In genomic region chr18:8616026-8616401, GRCh38 we compare ENCODE assay signal across 12 cellular contexts. TPM values are rescaled to one million over a fixed set of nuclear protein-coding genes. Genes with fewer than 3 reads are reported as not detected.
A peak's percentile ranks its signal among the peaks of the same experiment; 100 is the strongest.
DNase-seq lines count a peak whose midpoint lies in the region; ATAC-seq, FAIRE-seq and TF ChIP-seq lines count a peak whose summit lies in the region.
"Had no signal": no experiment of that assay in that cellular context is flagged by ENCODE, and none has a peak within 500 bp of the region (broad histone marks: within the 10 kb centered on the region; RNA-seq: fewer than 3 reads in every experiment).

No MANE protein-coding gene starts in this region.

- in situ Hi-C loops in K562 (cut with MboI), result no loop called here

- no peak for TF ChIP-seq EP300 in K562 (IDR thresholded peaks at IDR 0.05; ENCODE audit: low read length)

- peaks cover 12% of the 10 kb centered on the region; the same call in 1 of the 2 replicates for H4K20me1 ChIP-seq in K562 (replicated peaks; ENCODE audit: control insufficient read depth, insufficient read depth, low read length)

- no peak overlapping the region for H2BK120ac ChIP-seq in mesendoderm (ENCODE audit: low read depth, low read length)

- no peak for TF ChIP-seq RAD21 in K562 (CRISPR knock-in tag; conservative IDR thresholded peaks at IDR 0.05 in 1 of 2, IDR thresholded peaks at IDR 0.05 in 1 of 2)

- H3K9ac ChIP-seq in K562 (ENCODE audit: insufficient read depth in 1 of 2, low read depth in 2 of 2, low read length in 2 of 2) (no peak overlapping the region), mesendoderm (ENCODE audit: low read length) (no peak overlapping the region)

- POLR2A ChIA-PET in A673 (lab: Charles Lee; ENCODE audit: low non-redundant PET), result no interaction called here
- POLR2A ChIA-PET in K562 (lab: Yijun Ruan, JAX), result interaction anchor here (1.5 to 2.2 kb wide), 2 partner anchors 9 to 16 kb away, joined by 5 to 8 read pairs; no protein-coding TSS in a partner anchor

- H2AFZ ChIP-seq in K562 (ENCODE audit: low read depth, low read length), result no peak overlapping the region

- H3K18ac ChIP-seq in mesendoderm (ENCODE audit: low read length), result no peak overlapping the region

- H3K36me3 ChIP-seq in A673 (ENCODE audit: insufficient read depth, low read length, poor library complexity, severe bottlenecking) (no peaks in the 10 kb centered on the region), K562 (ENCODE audit: control insufficient read depth, insufficient read depth, low read length) (peaks cover 28% of the 10 kb centered on the region), mesendoderm (ENCODE audit: control insufficient read depth, insufficient read depth, low read length) (no peaks in the 10 kb centered on the region)

- BruUV-seq in A673 (replicated peaks; lab: Mats Ljungman, UMichigan) (no TSS peak), K562 (replicated peaks; lab: Mats Ljungman, UMichigan) (no TSS peak)

- 86% methylated on average over 4 of the region's 4 CpGs for WGBS in K562 (ENCODE audit: insufficient coverage, low coverage, missing lambda C conversion rate)
- no CpG with 5 or more reads among the region's 4 CpGs for WGBS in mesendoderm (ENCODE audit: extremely low coverage, insufficient coverage, low lambda C conversion rate)

- peaks cover 8% of the 10 kb centered on the region for H3K79me1 ChIP-seq in mesendoderm (ENCODE audit: low read length)

- intact Hi-C loops in A673 (cut with micrococcal nuclease; ENCODE audit: unreplicated experiment), result no loop called here
- intact Hi-C loops in K562 (cut with micrococcal nuclease), result no loop called here

- no peak overlapping the region for H2BK15ac ChIP-seq in mesendoderm (replicated peaks; ENCODE audit: low read depth)

- H3K4me3 ChIP-seq in A673 (ENCODE audit: low read depth, low read length, poor library complexity, severe bottlenecking), result no peak overlapping the region
- H3K4me3 ChIP-seq in HFF-Myc (replicated peaks; ENCODE audit: low read depth, low read length), result peak overlapping the region; percentile 0; the same call in 1 of the 2 replicates
- no peak overlapping the region for H3K4me3 ChIP-seq in K562
- H3K4me3 ChIP-seq in mesendoderm (ENCODE audit: low read length), result no peak overlapping the region

- no peak overlapping the region for H3K23ac ChIP-seq in mesendoderm (ENCODE audit: low read length)

- TF ChIP-seq CTCF in A673 (conservative IDR thresholded peaks at IDR 0.05; ENCODE audit: low read depth, low read length) (no peak), HFF-Myc (IDR thresholded peaks at IDR 0.05; ENCODE audit: low read depth, low read length, missing control alignments) (no peak), K562 (IDR thresholded peaks at IDR 0.05 in 2 of 3, conservative IDR thresholded peaks at IDR 0.05 in 1 of 3; ENCODE audit: insufficient read depth in 2 of 3, low read depth in 1 of 3, low read length in 3 of 3) (no peak), omental fat pad (IDR thresholded peaks at IDR 0.05) (no peak)

- ATAC-seq in K562, result no peak
- ATAC-seq in HG02870 (IDR thresholded peaks at IDR 0.05; ENCODE audit: unreplicated experiment), result no peak
- no peak for ATAC-seq in omental fat pad (ENCODE audit: low FRiP score)
- ATAC-seq: CD8-positive, alpha-beta T cell had no signal

- H3K9me1 ChIP-seq in K562 (ENCODE audit: control insufficient read depth, insufficient read depth, low read length), result no peaks in the 10 kb centered on the region

- H3K27me3 ChIP-seq in A673 (replicated peaks; ENCODE audit: insufficient read depth, low read depth, low read length, poor library complexity) (no peaks in the 10 kb centered on the region), K562 (ENCODE audit: control insufficient read depth in 2 of 2, insufficient read depth in 2 of 2, low read length in 2 of 2) (no peaks in the 10 kb centered on the region), mesendoderm (ENCODE audit: insufficient read depth, low read length, poor library complexity) (no peaks in the 10 kb centered on the region)

- no peak overlapping the region for H4K8ac ChIP-seq in mesendoderm (ENCODE audit: low read depth, low read length)

- H2BK5ac ChIP-seq in mesendoderm (ENCODE audit: low read length), result no peak overlapping the region

- TF ChIP-seq POLR2A in K562 (conservative IDR thresholded peaks at IDR 0.05), result no peak

- H3K9me3 ChIP-seq in A673 (ENCODE audit: low read depth, low read length, poor library complexity, severe bottlenecking), result no peaks in the 10 kb centered on the region
- no peaks in the 10 kb centered on the region for H3K9me3 ChIP-seq in K562 (replicated peaks; ENCODE audit: control insufficient read depth, insufficient read depth, low read depth, low read length)

- FAIRE-seq in K562 (lab: Jason Lieb, UNC), result peak; percentile 11
- FAIRE-seq: urothelium cell line had no signal

- peak overlapping the region; percentile 80 for H3K27ac ChIP-seq in A673 (ENCODE audit: low read depth, low read length, poor library complexity, severe bottlenecking)
- peak overlapping the region; percentile 21; the same call in 2 of the 3 replicates for H3K27ac ChIP-seq in K562 (ENCODE audit: extremely low read depth, low read depth, low read length)
- no peak overlapping the region for H3K27ac ChIP-seq in mesendoderm (ENCODE audit: low read depth, low read length)

- DNase-seq in A673 (ENCODE audit: low spot score) (no peak), HFF-Myc (ENCODE audit: extremely low read depth, low read depth) (no peak), K562 (ENCODE audit: extremely low read depth in 1 of 4, low spot score in 3 of 4) (no peak), mesendoderm (no peak), putamen (ENCODE audit: low spot score) (no peak), omental fat pad (ENCODE audit: low spot score) (no peak)
- no peak for DNase-seq in activated effector memory CD4-positive, alpha-beta T cell treated with Interleukin-2 at 50 U/mL for 16 hours
- DNase-seq: activated CD4-positive, alpha-beta T cell treated with anti-CD3 and anti-CD28 coated beads for 48 hours; CD8-positive, alpha-beta T cell; effector CD8-positive, alpha-beta T cell had no signal

- H4K5ac ChIP-seq in mesendoderm (ENCODE audit: low read length), result no peak overlapping the region

- H3K56ac ChIP-seq in mesendoderm (ENCODE audit: low read length), result peak overlapping the region; percentile 26

- no peak overlapping the region for H3K4ac ChIP-seq in mesendoderm (ENCODE audit: low read depth, low read length)

- H3K4me1 ChIP-seq in A673 (ENCODE audit: insufficient read depth, low read length, poor library complexity, severe bottlenecking) (peaks cover 26% of the 10 kb centered on the region), K562 (replicated peaks in 1 of 2; ENCODE audit: control insufficient read depth in 2 of 2, insufficient read depth in 2 of 2, low read length in 2 of 2) (peaks cover 8 to 22% of the 10 kb centered on the region in 2 experiments), mesendoderm (ENCODE audit: control insufficient read depth, low read depth, low read length) (peaks cover 15% of the 10 kb centered on the region)

- peaks cover 95% of the 10 kb centered on the region for H3K79me2 ChIP-seq in K562 (ENCODE audit: control insufficient read depth, insufficient read depth, low read length)
- peaks cover 86% of the 10 kb centered on the region for H3K79me2 ChIP-seq in mesendoderm (ENCODE audit: control insufficient read depth, insufficient read depth, low read length)

- H2AK5ac ChIP-seq in mesendoderm (ENCODE audit: low read length), result no peak overlapping the region

- H3K4me2 ChIP-seq in K562 (ENCODE audit: insufficient read depth, low read length), result no peak overlapping the region
- no peak overlapping the region for H3K4me2 ChIP-seq in mesendoderm (ENCODE audit: low read length)

- CTCF ChIA-PET in A673 (lab: Charles Lee), result no interaction called here
- CTCF ChIA-PET in K562 (lab: Yijun Ruan, JAX; ENCODE audit: low intra/inter-chr PET ratio), result no interaction called here

TF ChIP-seq in K562, 482 proteins besides CTCF, POLR2A, EP300 and RAD21 (continues in another document):
- TF ChIP-seq, protein P1, sequence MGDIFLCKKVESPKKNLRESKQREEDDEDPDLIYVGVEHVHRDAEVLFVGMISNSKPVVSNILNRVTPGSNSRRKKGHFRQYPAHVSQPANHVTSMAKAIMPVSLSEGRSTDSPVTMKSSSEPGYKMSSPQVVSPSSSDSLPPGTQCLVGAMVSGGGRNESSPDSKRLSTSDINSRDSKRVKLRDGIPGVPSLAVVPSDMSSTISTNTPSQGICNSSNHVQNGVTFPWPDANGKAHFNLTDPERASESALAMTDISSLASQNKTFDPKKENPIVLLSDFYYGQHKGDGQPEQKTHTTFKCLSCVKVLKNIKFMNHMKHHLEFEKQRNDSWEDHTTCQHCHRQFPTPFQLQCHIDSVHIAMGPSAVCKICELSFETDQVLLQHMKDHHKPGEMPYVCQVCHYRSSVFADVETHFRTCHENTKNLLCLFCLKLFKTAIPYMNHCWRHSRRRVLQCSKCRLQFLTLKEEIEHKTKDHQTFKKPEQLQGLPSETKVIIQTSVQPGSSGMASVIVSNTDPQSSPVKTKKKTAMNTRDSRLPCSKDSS (IDR thresholded peaks at IDR 0.05; ENCODE audit: low read depth, partially characterized antibody), result no peak

RNA-seq across cellular contexts. Expression of gene RAB12, which starts 6.8 kb away (rescaled TPM):
- total RNA-seq in A673 (2021) (34.7 and 35.1 TPM in 2 replicates), K562 (2014; rRNA removed) (17.3 and 23.4 TPM in 2 replicates), K562 (2014; rRNA removed; fragmentation: Illumina TruSeq; extraction: Trizol) (21.6 and 24.3 TPM in 2 replicates), K562 (2015; rRNA removed; fragmentation: Illumina TruSeq; extraction: Trizol) (20.7 and 21.0 TPM in 2 replicates), K562 (2021) (16.9 and 18.8 TPM in 2 replicates), omental fat pad (10 to 100 TPM; 32.4 to 74.7 (median 41.3) TPM)
- 17.8 and 67.8 TPM in 2 replicates for total RNA-seq in K562 (2011; cell fraction: chromatin; rRNA removed; ENCODE audit: low replicate concordance)
- total RNA-seq in K562 (2011; cell fraction: nucleolus; rRNA removed), result 6.0 and 9.2 TPM in 2 replicates
- 23.1 and 25.1 TPM in 2 replicates for total RNA-seq in K562 (2011; cell fraction: nucleoplasm; rRNA removed)
- polyA plus RNA-seq in K562 (2011; rRNA removed) (15.6 and 19.3 TPM in 2 replicates), K562 (2014; fragmentation: Illumina TruSeq; extraction: Trizol) (20.7 and 21.5 TPM in 2 replicates), K562 (2014; fragmentation: Nextera tagmentation; extraction: Ambion mirVana) (1 to 10 TPM in 1 of 2 experiments, under 1 TPM in 1; 0.48 to 1.4 TPM), K562 (2014; rRNA removed) (15.2 and 18.3 TPM in 2 replicates)
- polyA plus RNA-seq in K562 (2011; cell fraction: cytosol; rRNA removed), result 2.4 and 8.2 TPM in 2 replicates
- 17.7 and 29.1 TPM in 2 replicates for polyA plus RNA-seq in K562 (2011; cell fraction: nucleus; rRNA removed)
- polyA plus RNA-seq in K562 (2012), result 11.8 and 12.7 TPM in 2 replicates
- polyA minus RNA-seq in K562 (2011; rRNA and poly(A)+ RNA removed), result 26.6 and 31.5 TPM in 2 replicates
- 7.9 and 10.8 TPM in 2 replicates for polyA minus RNA-seq in K562 (2011; cell fraction: cytosol; rRNA and poly(A)+ RNA removed)
- 14.0 and 22.7 TPM in 2 replicates for polyA minus RNA-seq in K562 (2011; cell fraction: nucleus; rRNA and poly(A)+ RNA removed)
- polyA plus RNA-seq in mesendoderm (2013, experiment 1 of 2), result 25.0 TPM
- polyA plus RNA-seq in mesendoderm (2013, experiment 2 of 2), result 24.3 TPM
